Comparison of ENCODE assay signal across 11 cellular contexts in the genomic region with DNA sequence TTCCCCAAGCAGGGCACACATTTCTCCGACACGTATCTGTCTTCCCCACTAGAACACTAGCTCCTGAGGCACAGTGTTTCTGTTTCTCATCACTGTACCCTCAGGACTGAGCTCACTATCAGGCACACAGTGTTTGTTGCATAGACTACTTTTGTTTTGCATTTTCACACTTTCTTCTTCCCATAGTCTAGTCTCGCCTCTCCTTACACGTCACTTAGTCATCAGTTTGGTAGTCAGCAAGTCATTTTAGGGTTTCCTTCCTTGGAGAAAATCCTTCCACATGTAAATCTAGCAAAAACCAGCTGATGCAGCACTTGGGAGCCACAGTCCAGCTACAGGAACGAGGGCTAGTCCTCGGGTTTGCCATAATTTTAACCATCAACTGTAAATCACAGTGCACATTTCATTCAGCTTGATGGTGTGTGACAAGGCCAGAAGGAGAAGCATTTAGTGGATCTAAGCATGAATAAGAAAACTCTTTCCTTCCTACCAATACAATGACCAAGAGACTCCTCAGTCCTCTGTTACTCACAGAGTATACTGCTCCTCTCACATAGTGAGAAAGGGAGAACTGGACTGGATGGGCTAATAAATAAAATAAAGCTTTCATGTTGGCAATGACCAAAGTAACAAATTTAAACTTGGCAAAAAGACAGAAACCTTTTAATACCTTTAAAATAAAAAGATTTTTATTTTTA.
DNase-seq lines count a peak whose midpoint lies in the region; ATAC-seq and TF ChIP-seq lines count a peak whose summit lies in the region.
"Had no signal": no experiment of that assay in that cellular context is flagged by ENCODE, and none has a peak within 500 bp of the region (broad histone marks: within the 10 kb centered on the region; RNA-seq: fewer than 3 reads in every experiment).

No MANE protein-coding gene starts in this region.

- peaks cover 45% of the 10 kb centered on the region for H3K4me1 ChIP-seq in OCI-LY3 (ENCODE audit: low read length)

- peaks cover 3% of the 10 kb centered on the region for H3K36me3 Mint-ChIP-seq in activated naive CD4-positive, alpha-beta T cell treated with anti-CD3 and anti-CD28 coated beads, Interleukin-2, amount 10 ng/mL, durations not matched to agents 7 days and 5 days

- no peaks in the 10 kb centered on the region for H3K27me3 Mint-ChIP-seq in activated naive CD4-positive, alpha-beta T cell treated with anti-CD3 and anti-CD28 coated beads, Interleukin-2, amount 10 ng/mL, durations not matched to agents 7 days and 5 days
- H3K27me3 Mint-ChIP-seq in stimulated activated naive CD8-positive, alpha-beta T cell treated with anti-CD3 and anti-CD28 coated beads, Interleukin-15, amount 100 ng/mL, for 72 hours = no peaks in the 10 kb centered on the region

- H3K9me3 Mint-ChIP-seq in activated naive CD4-positive, alpha-beta T cell treated with anti-CD3 and anti-CD28 coated beads, Interleukin-2, amount 10 ng/mL, durations not matched to agents 7 days and 5 days = peaks cover 5% of the 10 kb centered on the region
- no peaks in the 10 kb centered on the region for H3K9me3 Mint-ChIP-seq in stimulated activated naive CD8-positive, alpha-beta T cell treated with anti-CD3 and anti-CD28 coated beads, Interleukin-15, amount 100 ng/mL, for 72 hours
- H3K9me3 Mint-ChIP-seq: T-helper 1 cell treated with Interleukin-12 subunit alpha and Interleukin-12 subunit beta and Interleukin-4 antibody, amounts not matched to agents 30 μg/mL and 1 μg/mL, for 36 hours had no signal

- peak; percentile 64 for ATAC-seq in left ventricle myocardium superior
- ATAC-seq in stimulated activated naive CD8-positive, alpha-beta T cell treated with anti-CD3 and anti-CD28 coated beads, Interleukin-15, amount 100 ng/mL, for 72 hours = peak; percentile 72
- ATAC-seq in HG03378 (IDR thresholded peaks at IDR 0.05; ENCODE audit: unreplicated experiment) = no peak
- no peak for ATAC-seq in GM18858 (IDR thresholded peaks at IDR 0.05; ENCODE audit: unreplicated experiment)

- H3K79me2 ChIP-seq in OCI-LY3 (ENCODE audit: low read length) = no peaks in the 10 kb centered on the region

- CTCF ChIA-PET in activated naive CD4-positive, alpha-beta T cell treated with anti-CD3 and anti-CD28 coated beads, Interleukin-2, amount 10 ng/mL, durations not matched to agents 7 days and 5 days (lab: Charles Lee) = interaction anchor here (0.7 kb wide), 1 partner anchor 546 kb away, joined by 3 read pairs; no protein-coding TSS in a partner anchor

- no peak for TF ChIP-seq CTCF in OCI-LY3 (IDR thresholded peaks at IDR 0.05; ENCODE audit: low read depth, low read length)

- no peaks in the 10 kb centered on the region for H3K27me3 ChIP-seq in OCI-LY3 (ENCODE audit: low read depth, low read length)

- H3K36me3 ChIP-seq in OCI-LY3 (replicated peaks; ENCODE audit: low read depth, low read length) = no peaks in the 10 kb centered on the region

- intact Hi-C loops in left ventricle myocardium superior (cut with micrococcal nuclease) = no loop called here

- H3K9me3 ChIP-seq in OCI-LY3 (ENCODE audit: insufficient read depth, low read length) = no peaks in the 10 kb centered on the region

- peak overlapping the region; percentile 6; the same call in 1 of the 2 replicates for H2AFZ ChIP-seq in OCI-LY3 (ENCODE audit: low read depth, low read length)

- no peak overlapping the region for H3K4me3 Mint-ChIP-seq in activated naive CD4-positive, alpha-beta T cell treated with anti-CD3 and anti-CD28 coated beads, Interleukin-2, amount 10 ng/mL, durations not matched to agents 7 days and 5 days
- H3K4me3 Mint-ChIP-seq in stimulated activated naive CD8-positive, alpha-beta T cell treated with anti-CD3 and anti-CD28 coated beads, Interleukin-15, amount 100 ng/mL, for 72 hours = no peak overlapping the region
- H3K4me3 Mint-ChIP-seq: T-helper 1 cell treated with Interleukin-12 subunit alpha and Interleukin-12 subunit beta and Interleukin-4 antibody, amounts not matched to agents 30 μg/mL and 1 μg/mL, for 36 hours had no signal

- no peak for DNase-seq in activated naive CD4-positive, alpha-beta T cell treated with anti-CD3 and anti-CD28 coated beads, Interleukin-2, amount 10 ng/mL, durations not matched to agents 7 days and 5 days
- DNase-seq in activated naive CD4-positive, alpha-beta T cell treated with Interleukin-2 at 50 U/mL for 16 hours = no peak
- DNase-seq in left ventricle myocardium superior (no peak), medulla oblongata (ENCODE audit: extremely low spot score) (no peak)
- DNase-seq in stimulated activated naive CD8-positive, alpha-beta T cell treated with anti-CD3 and anti-CD28 coated beads, Interleukin-15, amount 100 ng/mL, for 72 hours = no peak
- DNase-seq: NCI-H2107; stimulated activated CD4-positive, alpha-beta T cell treated with anti-CD3 and anti-CD28 coated beads, Interleukin-15, amount 100 ng/mL, for 24 hours had no signal

- H4K20me1 ChIP-seq in OCI-LY3 (ENCODE audit: insufficient read depth, low read length) = no peaks in the 10 kb centered on the region

- peak overlapping the region; percentile 36 for H3K27ac ChIP-seq in OCI-LY3 (ENCODE audit: low read length)

- peak overlapping the region; percentile 44 for H3K4me3 ChIP-seq in OCI-LY3 (ENCODE audit: low read length)

- H3K4me2 ChIP-seq in OCI-LY3 (ENCODE audit: low read length) = peak overlapping the region; percentile 68

- peak overlapping the region; percentile 4 for H3K27ac Mint-ChIP-seq in activated naive CD4-positive, alpha-beta T cell treated with anti-CD3 and anti-CD28 coated beads, Interleukin-2, amount 10 ng/mL, durations not matched to agents 7 days and 5 days
- H3K27ac Mint-ChIP-seq in stimulated activated naive CD8-positive, alpha-beta T cell treated with anti-CD3 and anti-CD28 coated beads, Interleukin-15, amount 100 ng/mL, for 72 hours = peak overlapping the region in 1 of 2 donors; percentile 64
- H3K27ac Mint-ChIP-seq: T-helper 1 cell treated with Interleukin-12 subunit alpha and Interleukin-12 subunit beta and Interleukin-4 antibody, amounts not matched to agents 30 μg/mL and 1 μg/mL, for 36 hours had no signal

- peaks cover 3% of the 10 kb centered on the region for H3K4me1 Mint-ChIP-seq in activated naive CD4-positive, alpha-beta T cell treated with anti-CD3 and anti-CD28 coated beads, Interleukin-2, amount 10 ng/mL, durations not matched to agents 7 days and 5 days
- H3K4me1 Mint-ChIP-seq in stimulated activated naive CD8-positive, alpha-beta T cell treated with anti-CD3 and anti-CD28 coated beads, Interleukin-15, amount 100 ng/mL, for 72 hours = peaks cover 13% of the 10 kb centered on the region

- peak overlapping the region; percentile 6 for H3K9ac ChIP-seq in OCI-LY3 (ENCODE audit: low read length)

Comparison
In these comparisons a context has a peak if more than half of its experiments do, and no peak if none do; other contexts are left out.
1. ATAC-seq: peak in left ventricle myocardium superior (single experiment) and stimulated activated naive CD8-positive, alpha-beta T cell treated with anti-CD3 and anti-CD28 coated beads, Interleukin-15, amount 100 ng/mL, for 72 hours (single experiment); none in HG03378 (single experiment) and GM18858 (single experiment).